Comparison of ENCODE assay signal across 1 cellular context in the genomic region with DNA sequence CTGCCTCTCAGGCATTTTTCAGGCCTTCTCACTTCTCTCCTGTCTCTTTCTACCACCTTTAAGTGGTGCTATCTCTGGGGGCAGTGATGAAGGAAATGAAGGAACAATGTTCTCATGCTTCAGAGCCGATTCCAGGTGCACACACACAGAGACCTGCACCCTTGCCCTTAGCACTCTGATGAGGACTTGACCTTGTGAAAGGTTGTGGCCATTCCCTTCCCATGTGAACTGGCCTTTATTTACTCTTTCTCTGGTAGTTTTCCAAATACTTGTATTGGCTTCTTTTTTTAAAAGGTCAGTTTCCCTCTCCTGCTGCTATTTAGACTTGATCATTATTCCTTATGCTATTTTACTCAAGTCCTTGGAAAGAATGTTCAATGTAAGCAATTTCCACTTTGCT.
TF ChIP-seq lines count a peak whose summit lies in the region.

No MANE protein-coding gene starts in this region.

TF ChIP-seq in HepG2, 621 proteins besides CTCF, POLR2A, EP300 and RAD21 (continued from another document and continues in another):
- TF ChIP-seq ZNF678 (CRISPR knock-in tag; IDR thresholded peaks at IDR 0.05) (no peak), NONO (IDR thresholded peaks at IDR 0.05) (no peak), NONO (CRISPR knock-in tag; conservative IDR thresholded peaks at IDR 0.05) (no peak), ISL2 (CRISPR knock-in tag; IDR thresholded peaks at IDR 0.05) (peak; percentile 66), ZNF180 (CRISPR knock-in tag; IDR thresholded peaks at IDR 0.05; ENCODE audit: borderline replicate concordance, low read depth) (no peak), TAF1 (CRISPR knock-in tag; IDR thresholded peaks at IDR 0.05) (no peak), ZNF75D (CRISPR knock-in tag; IDR thresholded peaks at IDR 0.05; ENCODE audit: borderline replicate concordance) (no peak), MEIS2 (CRISPR knock-in tag; IDR thresholded peaks at IDR 0.05) (no peak), SMAD9 (CRISPR knock-in tag; IDR thresholded peaks at IDR 0.05) (no peak), RARA (CRISPR knock-in tag; IDR thresholded peaks at IDR 0.05) (peak; percentile 85), RARG (CRISPR knock-in tag; IDR thresholded peaks at IDR 0.05; ENCODE audit: low read depth) (no peak), TGIF2 (CRISPR knock-in tag; IDR thresholded peaks at IDR 0.05) (no peak), SNAI1 (CRISPR knock-in tag; IDR thresholded peaks at IDR 0.05; ENCODE audit: borderline replicate concordance) (no peak), SKI (IDR thresholded peaks at IDR 0.05; ENCODE audit: partially characterized antibody) (no peak), ZNF234 (CRISPR knock-in tag; conservative IDR thresholded peaks at IDR 0.05) (no peak), CREM (IDR thresholded peaks at IDR 0.05) (no peak), CREM (CRISPR knock-in tag; IDR thresholded peaks at IDR 0.05) (no peak), ZBTB1 (CRISPR knock-in tag; IDR thresholded peaks at IDR 0.05; ENCODE audit: borderline replicate concordance) (no peak), ATF7-NPFF (CRISPR knock-in tag; IDR thresholded peaks at IDR 0.05; ENCODE audit: low read depth) (no peak), ZNF281 (CRISPR knock-in tag; IDR thresholded peaks at IDR 0.05; ENCODE audit: borderline replicate concordance) (no peak), ZNF768 (CRISPR knock-in tag; IDR thresholded peaks at IDR 0.05) (no peak), ZNF224 (CRISPR knock-in tag; IDR thresholded peaks at IDR 0.05) (no peak), ZNF256 (CRISPR knock-in tag; conservative IDR thresholded peaks at IDR 0.05) (no peak), ZNF891 (CRISPR knock-in tag; IDR thresholded peaks at IDR 0.05) (no peak), NFATC3 (CRISPR knock-in tag; IDR thresholded peaks at IDR 0.05) (no peak), ZNF451 (CRISPR knock-in tag; IDR thresholded peaks at IDR 0.05) (no peak), PHF20 (CRISPR knock-in tag; IDR thresholded peaks at IDR 0.05) (no peak), TCF7L2 (IDR thresholded peaks at IDR 0.05; ENCODE audit: low read depth, low read length) (no peak), ZNF264 (CRISPR knock-in tag; IDR thresholded peaks at IDR 0.05) (no peak), XBP1 (CRISPR knock-in tag; IDR thresholded peaks at IDR 0.05) (no peak), ZNF441 (CRISPR knock-in tag; IDR thresholded peaks at IDR 0.05; ENCODE audit: borderline replicate concordance) (no peak), ZNF841 (CRISPR knock-in tag; IDR thresholded peaks at IDR 0.05; ENCODE audit: borderline replicate concordance) (no peak), FOXA1 (IDR thresholded peaks at IDR 0.05) (no peak), FOXA1 (CRISPR knock-in tag; IDR thresholded peaks at IDR 0.05) (0 out of 2 replicates have a peak, but pooled peaks have one; percentile 18), ZNF569 (CRISPR knock-in tag; IDR thresholded peaks at IDR 0.05; ENCODE audit: borderline replicate concordance) (no peak), FLYWCH1 (CRISPR knock-in tag; IDR thresholded peaks at IDR 0.05) (no peak), ZNF703 (CRISPR knock-in tag; IDR thresholded peaks at IDR 0.05; ENCODE audit: borderline replicate concordance) (no peak), ZNF552 (CRISPR knock-in tag; IDR thresholded peaks at IDR 0.05; ENCODE audit: borderline replicate concordance) (no peak), KAT7 (CRISPR knock-in tag; IDR thresholded peaks at IDR 0.05; ENCODE audit: borderline replicate concordance) (no peak), ZNF570 (CRISPR knock-in tag; IDR thresholded peaks at IDR 0.05; ENCODE audit: borderline replicate concordance) (no peak), CHD2 (IDR thresholded peaks at IDR 0.05; ENCODE audit: low read depth, low read length) (no peak), SOX13 (IDR thresholded peaks at IDR 0.05) (no peak), SOX13 (CRISPR knock-in tag; conservative IDR thresholded peaks at IDR 0.05 in 1 of 2, IDR thresholded peaks at IDR 0.05 in 1 of 2) (peak in 1 of 2 experiments; percentile 69; a peak in 2 of 4 replicates), FOSL2 (CRISPR knock-in tag; IDR thresholded peaks at IDR 0.05) (no peak), ZNF253 (CRISPR knock-in tag; IDR thresholded peaks at IDR 0.05; ENCODE audit: borderline replicate concordance) (no peak), JUNB (CRISPR knock-in tag; IDR thresholded peaks at IDR 0.05; ENCODE audit: borderline replicate concordance) (no peak), TEAD3 (CRISPR knock-in tag; optimal IDR thresholded peaks at IDR 0.05; ENCODE audit: borderline replicate concordance) (no peak), MYPOP (CRISPR knock-in tag; IDR thresholded peaks at IDR 0.05) (no peak), PCBP2 (optimal IDR thresholded peaks at IDR 0.05; ENCODE audit: low read depth, low read length, poor library complexity, severe bottlenecking) (no peak), ZNF136 (CRISPR knock-in tag; IDR thresholded peaks at IDR 0.05; ENCODE audit: low read depth) (no peak), NFKB2 (CRISPR knock-in tag; IDR thresholded peaks at IDR 0.05; ENCODE audit: borderline replicate concordance) (no peak)
- TF ChIP-seq, protein P1, sequence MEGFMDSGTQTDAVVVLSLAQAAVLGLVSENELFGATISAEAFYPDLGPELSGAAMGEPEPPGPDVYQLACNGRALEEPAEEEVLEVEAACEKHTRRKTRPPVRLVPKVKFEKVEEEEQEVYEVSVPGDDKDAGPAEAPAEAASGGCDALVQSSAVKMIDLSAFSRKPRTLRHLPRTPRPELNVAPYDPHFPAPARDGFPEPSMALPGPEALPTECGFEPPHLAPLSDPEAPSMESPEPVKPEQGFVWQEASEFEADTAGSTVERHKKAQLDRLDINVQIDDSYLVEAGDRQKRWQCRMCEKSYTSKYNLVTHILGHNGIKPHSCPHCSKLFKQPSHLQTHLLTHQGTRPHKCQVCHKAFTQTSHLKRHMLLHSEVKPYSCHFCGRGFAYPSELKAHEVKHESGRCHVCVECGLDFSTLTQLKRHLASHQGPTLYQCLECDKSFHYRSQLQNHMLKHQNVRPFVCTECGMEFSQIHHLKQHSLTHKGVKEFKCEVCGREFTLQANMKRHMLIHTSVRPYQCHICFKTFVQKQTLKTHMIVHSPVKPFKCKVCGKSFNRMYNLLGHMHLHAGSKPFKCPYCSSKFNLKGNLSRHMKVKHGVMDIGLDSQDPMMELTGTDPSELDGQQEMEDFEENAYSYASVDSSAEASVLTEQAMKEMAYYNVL (CRISPR knock-in tag; IDR thresholded peaks at IDR 0.05; ENCODE audit: borderline replicate concordance), result 0 out of 2 replicates have a peak, but pooled peaks have one; percentile 26
- TF ChIP-seq, protein P2, sequence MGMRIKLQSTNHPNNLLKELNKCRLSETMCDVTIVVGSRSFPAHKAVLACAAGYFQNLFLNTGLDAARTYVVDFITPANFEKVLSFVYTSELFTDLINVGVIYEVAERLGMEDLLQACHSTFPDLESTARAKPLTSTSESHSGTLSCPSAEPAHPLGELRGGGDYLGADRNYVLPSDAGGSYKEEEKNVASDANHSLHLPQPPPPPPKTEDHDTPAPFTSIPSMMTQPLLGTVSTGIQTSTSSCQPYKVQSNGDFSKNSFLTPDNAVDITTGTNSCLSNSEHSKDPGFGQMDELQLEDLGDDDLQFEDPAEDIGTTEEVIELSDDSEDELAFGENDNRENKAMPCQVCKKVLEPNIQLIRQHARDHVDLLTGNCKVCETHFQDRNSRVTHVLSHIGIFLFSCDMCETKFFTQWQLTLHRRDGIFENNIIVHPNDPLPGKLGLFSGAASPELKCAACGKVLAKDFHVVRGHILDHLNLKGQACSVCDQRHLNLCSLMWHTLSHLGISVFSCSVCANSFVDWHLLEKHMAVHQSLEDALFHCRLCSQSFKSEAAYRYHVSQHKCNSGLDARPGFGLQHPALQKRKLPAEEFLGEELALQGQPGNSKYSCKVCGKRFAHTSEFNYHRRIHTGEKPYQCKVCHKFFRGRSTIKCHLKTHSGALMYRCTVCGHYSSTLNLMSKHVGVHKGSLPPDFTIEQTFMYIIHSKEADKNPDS (CRISPR knock-in tag; IDR thresholded peaks at IDR 0.05), result no peak
- TF ChIP-seq, protein P3, sequence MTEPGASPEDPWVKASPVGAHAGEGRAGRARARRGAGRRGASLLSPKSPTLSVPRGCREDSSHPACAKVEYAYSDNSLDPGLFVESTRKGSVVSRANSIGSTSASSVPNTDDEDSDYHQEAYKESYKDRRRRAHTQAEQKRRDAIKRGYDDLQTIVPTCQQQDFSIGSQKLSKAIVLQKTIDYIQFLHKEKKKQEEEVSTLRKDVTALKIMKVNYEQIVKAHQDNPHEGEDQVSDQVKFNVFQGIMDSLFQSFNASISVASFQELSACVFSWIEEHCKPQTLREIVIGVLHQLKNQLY (CRISPR knock-in tag; IDR thresholded peaks at IDR 0.05), result peak; percentile 81
- TF ChIP-seq, protein P4, sequence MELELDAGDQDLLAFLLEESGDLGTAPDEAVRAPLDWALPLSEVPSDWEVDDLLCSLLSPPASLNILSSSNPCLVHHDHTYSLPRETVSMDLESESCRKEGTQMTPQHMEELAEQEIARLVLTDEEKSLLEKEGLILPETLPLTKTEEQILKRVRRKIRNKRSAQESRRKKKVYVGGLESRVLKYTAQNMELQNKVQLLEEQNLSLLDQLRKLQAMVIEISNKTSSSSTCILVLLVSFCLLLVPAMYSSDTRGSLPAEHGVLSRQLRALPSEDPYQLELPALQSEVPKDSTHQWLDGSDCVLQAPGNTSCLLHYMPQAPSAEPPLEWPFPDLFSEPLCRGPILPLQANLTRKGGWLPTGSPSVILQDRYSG (CRISPR knock-in tag; IDR thresholded peaks at IDR 0.05), result no peak
- TF ChIP-seq, protein P5, sequence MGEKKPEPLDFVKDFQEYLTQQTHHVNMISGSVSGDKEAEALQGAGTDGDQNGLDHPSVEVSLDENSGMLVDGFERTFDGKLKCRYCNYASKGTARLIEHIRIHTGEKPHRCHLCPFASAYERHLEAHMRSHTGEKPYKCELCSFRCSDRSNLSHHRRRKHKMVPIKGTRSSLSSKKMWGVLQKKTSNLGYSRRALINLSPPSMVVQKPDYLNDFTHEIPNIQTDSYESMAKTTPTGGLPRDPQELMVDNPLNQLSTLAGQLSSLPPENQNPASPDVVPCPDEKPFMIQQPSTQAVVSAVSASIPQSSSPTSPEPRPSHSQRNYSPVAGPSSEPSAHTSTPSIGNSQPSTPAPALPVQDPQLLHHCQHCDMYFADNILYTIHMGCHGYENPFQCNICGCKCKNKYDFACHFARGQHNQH (CRISPR knock-in tag; IDR thresholded peaks at IDR 0.05), result peak; percentile 43; the same call in 1 of the 2 replicates
- TF ChIP-seq, protein P6, sequence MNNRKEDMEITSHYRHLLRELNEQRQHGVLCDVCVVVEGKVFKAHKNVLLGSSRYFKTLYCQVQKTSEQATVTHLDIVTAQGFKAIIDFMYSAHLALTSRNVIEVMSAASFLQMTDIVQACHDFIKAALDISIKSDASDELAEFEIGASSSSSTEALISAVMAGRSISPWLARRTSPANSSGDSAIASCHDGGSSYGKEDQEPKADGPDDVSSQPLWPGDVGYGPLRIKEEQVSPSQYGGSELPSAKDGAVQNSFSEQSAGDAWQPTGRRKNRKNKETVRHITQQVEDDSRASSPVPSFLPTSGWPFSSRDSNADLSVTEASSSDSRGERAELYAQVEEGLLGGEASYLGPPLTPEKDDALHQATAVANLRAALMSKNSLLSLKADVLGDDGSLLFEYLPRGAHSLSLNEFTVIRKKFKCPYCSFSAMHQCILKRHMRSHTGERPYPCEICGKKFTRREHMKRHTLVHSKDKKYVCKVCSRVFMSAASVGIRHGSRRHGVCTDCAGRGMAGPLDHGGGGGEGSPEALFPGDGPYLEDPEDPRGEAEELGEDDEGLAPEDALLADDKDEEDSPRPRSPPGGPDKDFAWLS (CRISPR knock-in tag; IDR thresholded peaks at IDR 0.05; ENCODE audit: borderline replicate concordance), result no peak
- TF ChIP-seq, protein P7, sequence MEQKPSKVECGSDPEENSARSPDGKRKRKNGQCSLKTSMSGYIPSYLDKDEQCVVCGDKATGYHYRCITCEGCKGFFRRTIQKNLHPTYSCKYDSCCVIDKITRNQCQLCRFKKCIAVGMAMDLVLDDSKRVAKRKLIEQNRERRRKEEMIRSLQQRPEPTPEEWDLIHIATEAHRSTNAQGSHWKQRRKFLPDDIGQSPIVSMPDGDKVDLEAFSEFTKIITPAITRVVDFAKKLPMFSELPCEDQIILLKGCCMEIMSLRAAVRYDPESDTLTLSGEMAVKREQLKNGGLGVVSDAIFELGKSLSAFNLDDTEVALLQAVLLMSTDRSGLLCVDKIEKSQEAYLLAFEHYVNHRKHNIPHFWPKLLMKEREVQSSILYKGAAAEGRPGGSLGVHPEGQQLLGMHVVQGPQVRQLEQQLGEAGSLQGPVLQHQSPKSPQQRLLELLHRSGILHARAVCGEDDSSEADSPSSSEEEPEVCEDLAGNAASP (CRISPR knock-in tag; IDR thresholded peaks at IDR 0.05; ENCODE audit: borderline replicate concordance), result peak; percentile 84
